Comparison of ENCODE assay signal across 1 cellular context in the genomic region with DNA sequence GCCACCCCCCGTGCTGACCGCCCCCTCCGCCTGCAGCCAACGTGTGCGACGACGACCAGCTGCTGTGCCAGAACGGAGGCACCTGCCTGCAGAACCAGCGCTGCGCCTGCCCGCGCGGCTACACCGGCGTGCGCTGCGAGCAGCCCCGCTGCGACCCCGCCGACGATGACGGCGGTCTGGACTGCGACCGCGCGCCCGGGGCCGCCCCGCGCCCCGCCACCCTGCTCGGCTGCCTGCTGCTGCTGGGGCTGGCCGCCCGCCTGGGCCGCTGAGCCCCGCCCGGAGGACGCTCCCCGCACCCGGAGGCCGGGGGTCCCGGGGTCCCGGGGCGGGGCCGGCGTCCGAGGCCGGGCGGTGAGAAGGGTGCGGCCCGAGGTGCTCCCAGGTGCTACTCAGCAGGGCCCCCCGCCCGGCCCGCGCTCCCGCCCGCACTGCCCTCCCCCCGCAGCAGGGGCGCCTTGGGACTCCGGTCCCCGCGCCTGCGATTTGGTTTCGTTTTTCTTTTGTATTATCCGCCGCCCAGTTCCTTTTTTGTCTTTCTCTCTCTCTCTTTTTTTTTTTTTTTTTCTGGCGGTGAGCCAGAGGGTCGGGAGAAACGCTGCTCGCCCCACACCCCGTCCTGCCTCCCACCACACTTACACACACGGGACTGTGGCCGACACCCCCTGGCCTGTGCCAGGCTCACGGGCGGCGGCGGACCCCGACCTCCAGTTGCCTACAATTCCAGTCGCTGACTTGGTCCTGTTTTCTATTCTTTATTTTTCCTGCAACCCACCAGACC.
TF ChIP-seq lines count a peak whose summit lies in the region.

No MANE protein-coding gene starts in this region.

TF ChIP-seq in GM12878, 131 proteins besides CTCF, POLR2A, EP300 and RAD21 (continued from another document):
- TF ChIP-seq SPI1 (IDR thresholded peaks at IDR 0.05; ENCODE audit: borderline replicate concordance, insufficient read depth, low read depth, low read length) = peak; percentile 66; the same call in 1 of the 2 replicates
- no peak for TF ChIP-seq CBX3 (IDR thresholded peaks at IDR 0.05; ENCODE audit: borderline replicate concordance, low read depth)
